In genomic region chr9:121774715-121775613, GRCh38 we compare ENCODE assay signal across 16 cellular contexts.
A peak's percentile ranks its signal among the peaks of the same experiment; 100 is the strongest.
DNase-seq lines count a peak whose midpoint lies in the region; ATAC-seq and TF ChIP-seq lines count a peak whose summit lies in the region.
"Had no signal": no experiment of that assay in that cellular context is flagged by ENCODE, and none has a peak within 500 bp of the region (broad histone marks: within the 10 kb centered on the region; RNA-seq: fewer than 3 reads in every experiment).

No MANE protein-coding gene starts in this region.

- no peak overlapping the region for H3K4me3 ChIP-seq in dorsolateral prefrontal cortex
- H3K4me3 ChIP-seq in osteoblast (ENCODE audit: insufficient read depth, low read length), result no peak overlapping the region
- no peak overlapping the region for H3K4me3 ChIP-seq in OCI-LY7 (ENCODE audit: low read depth, low read length, poor library complexity, severe bottlenecking)
- H3K4me3 ChIP-seq: transverse colon had no signal

- no peaks in the 10 kb centered on the region for H3K36me3 Mint-ChIP-seq in activated CD8-positive, alpha-beta T cell treated with anti-CD3 and anti-CD28 coated beads for 36 hours (ENCODE audit: low read depth)
- H3K36me3 Mint-ChIP-seq: IgD-negative memory B cell had no signal

- peak; percentile 79 for DNase-seq in DMS 273 (lab: John Stamatoyannopoulos, UW; ENCODE audit: unreplicated experiment)
- DNase-seq in NCI-H2171 (lab: John Stamatoyannopoulos, UW), result peak; percentile 42
- DNase-seq in dorsolateral prefrontal cortex, result peak in 8 of 10 donors; percentile 4 to 91 (median 34)
- peak; percentile 71 for DNase-seq in osteoblast (ENCODE audit: insufficient read length, low spot score, missing footprints)
- DNase-seq in OCI-LY7 (ENCODE audit: low spot score), result no peak
- no peak for DNase-seq in HUDEP-2 (lab: John Stamatoyannopoulos, UW; ENCODE audit: unreplicated experiment in 76 of 76)
- DNase-seq in activated CD8-positive, alpha-beta T cell treated with anti-CD3 and anti-CD28 coated beads for 36 hours, result no peak
- DNase-seq: activated CD8-positive, alpha-beta memory T cell treated with anti-CD3 and anti-CD28 coated beads, Interleukin-2, amount 50 U/mL, for 48 hours; brain microvascular endothelial cell; DMS153; effector memory CD4-positive, alpha-beta T cell; NCI-H1092; transverse colon had no signal

- H3K79me2 ChIP-seq in osteoblast (ENCODE audit: insufficient read depth, low read length) (peaks cover 2% of the 10 kb centered on the region), OCI-LY7 (ENCODE audit: insufficient read depth, low read depth, low read length) (no peaks in the 10 kb centered on the region)

- no peak overlapping the region for H3K4me3 Mint-ChIP-seq in activated CD8-positive, alpha-beta T cell treated with anti-CD3 and anti-CD28 coated beads for 36 hours
- H3K4me3 Mint-ChIP-seq: activated naive CD4-positive, alpha-beta T cell treated with anti-CD3 and anti-CD28 coated beads, Interleukin-2, amount 50 U/mL, for 24 hours; IgD-negative memory B cell had no signal

- H2AFZ ChIP-seq in osteoblast (ENCODE audit: low read length), result no peak overlapping the region
- no peak overlapping the region for H2AFZ ChIP-seq in OCI-LY7 (ENCODE audit: low read length)

- H3K4me1 ChIP-seq in osteoblast (ENCODE audit: insufficient read depth, low read length), result peaks cover 16% of the 10 kb centered on the region
- no peaks in the 10 kb centered on the region for H3K4me1 ChIP-seq in OCI-LY7 (ENCODE audit: insufficient read depth, low read length, poor library complexity, severe bottlenecking)

- H3K27me3 ChIP-seq in dorsolateral prefrontal cortex (no peaks in the 10 kb centered on the region), osteoblast (ENCODE audit: insufficient read depth, low read length) (no peaks in the 10 kb centered on the region)
- H3K27me3 ChIP-seq: brain microvascular endothelial cell, transverse colon had no signal

- H3K9me3 ChIP-seq in osteoblast (ENCODE audit: low read depth, low read length) (peaks cover 1% of the 10 kb centered on the region), OCI-LY7 (ENCODE audit: low read length) (no peaks in the 10 kb centered on the region)
- H3K9me3 ChIP-seq: transverse colon had no signal

- peaks cover 14% of the 10 kb centered on the region for H3K36me3 ChIP-seq in osteoblast (ENCODE audit: insufficient read depth, low read length)
- H3K36me3 ChIP-seq in OCI-LY7 (ENCODE audit: insufficient read depth, low read length), result no peaks in the 10 kb centered on the region

- BruUV-seq in OCI-LY7 (replicated peaks; lab: Mats Ljungman, UMichigan), result no TSS peak

- intact Hi-C loops in dorsolateral prefrontal cortex (cut with DNase I), result no loop called here
- intact Hi-C loops in OCI-LY7 (cut with micrococcal nuclease; ENCODE audit: unreplicated experiment), result no loop called here
- intact Hi-C loops in activated CD8-positive, alpha-beta T cell treated with anti-CD3 and anti-CD28 coated beads for 36 hours (cut with micrococcal nuclease), result no loop called here

- POLR2A ChIA-PET in OCI-LY7 (lab: Charles Lee), result interaction anchor here (0.6 kb wide), 1 partner anchor 248 kb away, joined by 3 read pairs; no protein-coding TSS in a partner anchor
- POLR2A ChIA-PET in activated CD8-positive, alpha-beta T cell treated with anti-CD3 and anti-CD28 coated beads for 36 hours (lab: Charles Lee), result no interaction called here

- no peaks in the 10 kb centered on the region for H3K4me1 Mint-ChIP-seq in activated CD8-positive, alpha-beta T cell treated with anti-CD3 and anti-CD28 coated beads for 36 hours (ENCODE audit: low read depth)
- H3K4me1 Mint-ChIP-seq: activated naive CD4-positive, alpha-beta T cell treated with anti-CD3 and anti-CD28 coated beads, Interleukin-2, amount 50 U/mL, for 24 hours had no signal

- H4K20me1 ChIP-seq in osteoblast (ENCODE audit: insufficient read depth, low read length) (no peaks in the 10 kb centered on the region), OCI-LY7 (ENCODE audit: insufficient read depth, low read length) (no peaks in the 10 kb centered on the region)

- CTCF ChIA-PET in OCI-LY7 (lab: Charles Lee; ENCODE audit: unreplicated experiment), result no interaction called here
- CTCF ChIA-PET in activated CD8-positive, alpha-beta T cell treated with anti-CD3 and anti-CD28 coated beads for 36 hours (lab: Charles Lee), result no interaction called here

- TF ChIP-seq CTCF in dorsolateral prefrontal cortex (IDR thresholded peaks at IDR 0.05 in 54 of 56, conservative IDR thresholded peaks at IDR 0.05 in 2 of 56; ENCODE audit: low read depth in 1 of 56, partially characterized antibody in 56 of 56) (peak in 26 of 56 donors; percentile 9 to 53 (median 28)), osteoblast (IDR thresholded peaks at IDR 0.05; ENCODE audit: extremely low read depth, low read depth, low read length) (no peak), OCI-LY7 (conservative IDR thresholded peaks at IDR 0.05; ENCODE audit: low read length) (no peak)
- TF ChIP-seq CTCF in activated CD8-positive, alpha-beta T cell treated with anti-CD3 and anti-CD28 coated beads for 36 hours (IDR thresholded peaks at IDR 0.05), result no peak

- H3K9me2 ChIP-seq in OCI-LY7 (ENCODE audit: insufficient read depth, low read length), result no peaks in the 10 kb centered on the region

- H3K27ac ChIP-seq in dorsolateral prefrontal cortex, result peak overlapping the region in 55 of 59 donors; percentile 16 to 91 (median 68)
- no peak overlapping the region for H3K27ac ChIP-seq in osteoblast (ENCODE audit: low read depth, low read length)
- no peak overlapping the region for H3K27ac ChIP-seq in OCI-LY7 (ENCODE audit: low read depth, low read length, poor library complexity, severe bottlenecking)
- H3K27ac ChIP-seq: brain microvascular endothelial cell, transverse colon had no signal

- no peak for ATAC-seq in GM18861 (IDR thresholded peaks at IDR 0.05; ENCODE audit: unreplicated experiment)
- no peak for ATAC-seq in activated CD8-positive, alpha-beta T cell treated with anti-CD3 and anti-CD28 coated beads for 36 hours

- H3K4me2 ChIP-seq in osteoblast (ENCODE audit: insufficient read depth, low read length), result no peak overlapping the region
- no peak overlapping the region for H3K4me2 ChIP-seq in OCI-LY7 (ENCODE audit: low read length)

- H3K27ac Mint-ChIP-seq in activated CD8-positive, alpha-beta T cell treated with anti-CD3 and anti-CD28 coated beads for 36 hours, result no peak overlapping the region
- H3K27ac Mint-ChIP-seq: IgD-negative memory B cell had no signal

- H3K9me3 Mint-ChIP-seq in activated CD8-positive, alpha-beta T cell treated with anti-CD3 and anti-CD28 coated beads for 36 hours, result peaks cover 3% of the 10 kb centered on the region
- H3K9me3 Mint-ChIP-seq: activated naive CD4-positive, alpha-beta T cell treated with anti-CD3 and anti-CD28 coated beads, Interleukin-2, amount 50 U/mL, for 24 hours had no signal

- H3K27me3 Mint-ChIP-seq in activated CD8-positive, alpha-beta T cell treated with anti-CD3 and anti-CD28 coated beads for 36 hours, result no peaks in the 10 kb centered on the region

Comparison
In these comparisons a context has a peak if more than half of its experiments do, and no peak if none do; other contexts are left out.
1. DNase-seq: peak in DMS 273 (single experiment), NCI-H2171 (single experiment), dorsolateral prefrontal cortex (8 of 10) and osteoblast (single experiment); none in OCI-LY7 (single experiment), HUDEP-2 (0 of 76) and activated CD8-positive, alpha-beta T cell treated with anti-CD3 and anti-CD28 coated beads for 36 hours (single experiment).
2. H3K27ac ChIP-seq: peak in dorsolateral prefrontal cortex (55 of 59); none in osteoblast (single experiment) and OCI-LY7 (single experiment).